ENCODE assay signal across 8 cellular contexts in the genomic region with DNA sequence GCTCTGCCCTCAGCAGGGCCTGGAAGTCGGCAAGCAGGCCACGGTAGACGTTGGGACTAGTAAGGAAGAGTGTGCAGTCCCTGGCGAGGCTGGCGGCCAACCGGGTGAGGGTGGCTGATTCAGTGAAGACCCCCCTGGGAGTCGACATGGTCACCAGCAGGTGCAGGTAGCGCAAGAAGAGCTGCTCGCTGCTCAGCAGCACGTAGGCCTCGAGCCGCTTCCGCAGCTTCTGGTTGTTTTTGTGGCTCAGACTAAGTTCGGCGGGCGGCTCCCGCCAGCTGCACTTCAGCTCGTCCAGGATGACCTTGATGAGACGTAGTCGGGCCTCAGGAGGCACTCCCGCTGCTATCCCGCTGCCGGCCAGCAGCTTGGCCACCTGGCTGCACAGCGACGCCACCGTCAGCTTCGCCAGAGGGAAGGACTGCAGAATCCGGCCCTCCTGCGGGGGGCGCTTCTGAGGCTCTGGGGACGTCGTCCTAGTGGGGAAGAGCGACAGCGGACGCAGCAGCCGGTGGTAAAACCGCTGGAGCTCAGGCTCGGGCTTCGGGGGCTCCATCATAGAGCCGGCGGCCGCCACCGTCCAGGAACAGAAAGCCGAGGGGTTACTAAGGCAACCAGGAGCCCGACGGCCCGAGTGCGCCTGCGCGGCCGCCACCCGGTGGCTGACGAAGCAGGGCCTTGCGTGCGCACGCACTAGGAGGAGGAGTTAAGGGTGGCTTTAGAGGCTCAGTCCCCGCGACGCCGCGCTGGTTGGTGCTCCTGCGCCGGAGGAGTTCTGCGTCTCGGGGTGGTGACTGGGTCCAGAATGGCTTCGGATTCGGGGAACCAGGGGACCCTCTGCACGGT. TPM values are rescaled to one million over a fixed set of nuclear protein-coding genes. Genes with fewer than 3 reads are reported as not detected.
DNase-seq lines count a peak whose midpoint lies in the region; ATAC-seq and TF ChIP-seq lines count a peak whose summit lies in the region.

A gene with protein sequence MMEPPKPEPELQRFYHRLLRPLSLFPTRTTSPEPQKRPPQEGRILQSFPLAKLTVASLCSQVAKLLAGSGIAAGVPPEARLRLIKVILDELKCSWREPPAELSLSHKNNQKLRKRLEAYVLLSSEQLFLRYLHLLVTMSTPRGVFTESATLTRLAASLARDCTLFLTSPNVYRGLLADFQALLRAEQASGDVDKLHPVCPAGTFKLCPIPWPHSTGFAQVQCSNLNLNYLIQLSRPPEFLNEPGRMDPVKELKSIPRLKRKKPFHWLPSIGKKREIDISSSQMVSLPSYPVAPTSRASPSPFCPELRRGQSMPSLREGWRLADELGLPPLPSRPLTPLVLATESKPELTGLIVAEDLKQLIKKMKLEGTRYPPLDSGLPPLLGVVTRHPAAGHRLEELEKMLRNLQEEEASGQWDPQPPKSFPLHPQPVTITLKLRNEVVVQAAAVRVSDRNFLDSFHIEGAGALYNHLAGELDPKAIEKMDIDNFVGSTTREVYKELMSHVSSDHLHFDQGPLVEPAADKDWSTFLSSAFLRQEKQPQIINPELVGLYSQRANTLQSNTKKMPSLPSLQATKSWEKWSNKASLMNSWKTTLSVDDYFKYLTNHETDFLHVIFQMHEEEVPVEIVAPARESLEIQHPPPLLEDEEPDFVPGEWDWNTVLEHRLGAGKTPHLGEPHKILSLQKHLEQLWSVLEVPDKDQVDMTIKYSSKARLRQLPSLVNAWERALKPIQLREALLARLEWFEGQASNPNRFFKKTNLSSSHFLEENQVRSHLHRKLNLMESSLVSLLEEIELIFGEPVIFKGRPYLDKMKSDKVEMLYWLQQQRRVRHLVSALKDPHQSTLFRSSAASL (minus strand): TSS at position 607 of the 846 bp plus-strand sequence. CDS start 48 bp downstream, at position 559.
A gene with protein sequence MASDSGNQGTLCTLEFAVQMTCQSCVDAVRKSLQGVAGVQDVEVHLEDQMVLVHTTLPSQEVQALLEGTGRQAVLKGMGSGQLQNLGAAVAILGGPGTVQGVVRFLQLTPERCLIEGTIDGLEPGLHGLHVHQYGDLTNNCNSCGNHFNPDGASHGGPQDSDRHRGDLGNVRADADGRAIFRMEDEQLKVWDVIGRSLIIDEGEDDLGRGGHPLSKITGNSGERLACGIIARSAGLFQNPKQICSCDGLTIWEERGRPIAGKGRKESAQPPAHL (plus strand): TSS at position 729 of the 846 bp plus-strand sequence. CDS start 77 bp downstream, at position 806.

- peak; percentile 67 for TF ChIP-seq CTCF in DND-41 (IDR thresholded peaks at IDR 0.05; ENCODE audit: borderline replicate concordance, extremely low read depth, low read length, poor library complexity, severe bottlenecking)
- TF ChIP-seq CTCF in PC-9 (conservative IDR thresholded peaks at IDR 0.05): peak; percentile 80
- TF ChIP-seq CTCF in esophagus squamous epithelium (IDR thresholded peaks at IDR 0.05): peak; percentile 56 to 83 (median 72)

- no peaks in the 10 kb centered on the region for H3K27me3 ChIP-seq in DND-41 (ENCODE audit: insufficient read depth, low read length, poor library complexity)
- H3K27me3 ChIP-seq in PC-9 (ENCODE audit: insufficient read depth, low read depth): no peaks in the 10 kb centered on the region
- no peaks in the 10 kb centered on the region for H3K27me3 ChIP-seq in esophagus squamous epithelium
- no peaks in the 10 kb centered on the region for H3K27me3 ChIP-seq in naive thymus-derived CD4-positive, alpha-beta T cell (ENCODE audit: control insufficient read depth in 2 of 2, insufficient read depth in 2 of 2, low read length in 2 of 2)

- peaks cover 26% of the 10 kb centered on the region for H3K4me1 ChIP-seq in DND-41 (ENCODE audit: insufficient read depth, low read length)
- peaks cover 16% of the 10 kb centered on the region for H3K4me1 ChIP-seq in PC-9 (replicated peaks; ENCODE audit: insufficient read depth)
- peaks cover 18 to 44% (median 28%) of the 10 kb centered on the region in 3 donors for H3K4me1 ChIP-seq in esophagus squamous epithelium
- H3K4me1 ChIP-seq in naive thymus-derived CD4-positive, alpha-beta T cell (ENCODE audit: control insufficient read depth in 2 of 2, insufficient read depth in 2 of 2, low read length in 2 of 2): peaks cover 9 to 30% of the 10 kb centered on the region in 2 donors

- POLR2A ChIA-PET in PC-9 (lab: Charles Lee; ENCODE audit: unreplicated experiment): interaction anchor here (0.7 to 0.8 kb wide), 2 partner anchors 23 to 704 kb away, joined by 4 to 9 read pairs; no protein-coding TSS in a partner anchor
- POLR2A ChIA-PET in naive thymus-derived CD4-positive, alpha-beta T cell (lab: Charles Lee): interaction anchor here (0.7 to 6.7 kb wide), 8 partner anchors 24 to 304 kb away, joined by 3 to 90 read pairs (median 4); a partner anchor contains a TSS

- H3K27ac Mint-ChIP-seq in activated T-cell treated with anti-CD3 and anti-CD28 coated beads, Interleukin-2, amount 50 U/mL, for 72 hours: peak within 1 kb of the TSS; percentile 98
- H3K27ac Mint-ChIP-seq in naive thymus-derived CD4-positive, alpha-beta T cell: peak within 1 kb of the TSS; percentile 90 to 100 (median 97)
- H3K27ac Mint-ChIP-seq in stimulated activated naive B cell treated with anti-CD40 and anti-IgM and Interleukin-4, amounts not matched to agents 10 μg/mL and 1 μg/mL and 100 μg/mL, for 72 hours: peak within 1 kb of the TSS; percentile 99

- H3K9me3 Mint-ChIP-seq in activated T-cell treated with anti-CD3 and anti-CD28 coated beads, Interleukin-2, amount 50 U/mL, for 72 hours: no peaks in the 10 kb centered on the region
- no peaks in the 10 kb centered on the region for H3K9me3 Mint-ChIP-seq in naive thymus-derived CD4-positive, alpha-beta T cell
- no peaks in the 10 kb centered on the region for H3K9me3 Mint-ChIP-seq in stimulated activated naive B cell treated with anti-CD40 and anti-IgM and Interleukin-4, amounts not matched to agents 10 μg/mL and 1 μg/mL and 100 μg/mL, for 72 hours

- H3K9me2 ChIP-seq in PC-9 (ENCODE audit: insufficient read depth): no peaks in the 10 kb centered on the region

- peaks cover 42% of the 10 kb centered on the region for H3K4me1 Mint-ChIP-seq in activated T-cell treated with anti-CD3 and anti-CD28 coated beads, Interleukin-2, amount 50 U/mL, for 72 hours (ENCODE audit: low read depth)
- peaks cover 13 to 40% (median 28%) of the 10 kb centered on the region in 7 donors for H3K4me1 Mint-ChIP-seq in naive thymus-derived CD4-positive, alpha-beta T cell
- H3K4me1 Mint-ChIP-seq in stimulated activated naive B cell treated with anti-CD40 and anti-IgM and Interleukin-4, amounts not matched to agents 10 μg/mL and 1 μg/mL and 100 μg/mL, for 72 hours: peaks cover 28 to 44% of the 10 kb centered on the region in 2 donors

- H3K36me3 ChIP-seq in DND-41 (ENCODE audit: insufficient read depth, low read length) (no peaks in the 10 kb centered on the region; the same call in 1 of the 2 replicates), PC-9 (ENCODE audit: low read depth) (no peaks in the 10 kb centered on the region), esophagus squamous epithelium (no peaks in the 10 kb centered on the region)
- peaks cover 0 to 3% (median 0%) of the 10 kb centered on the region in 3 experiments for H3K36me3 ChIP-seq in naive thymus-derived CD4-positive, alpha-beta T cell (ENCODE audit: control insufficient read depth in 2 of 3, insufficient read depth in 3 of 3, low read length in 3 of 3)

- H3K9me3 ChIP-seq in DND-41 (ENCODE audit: insufficient read depth, low read length, severe bottlenecking) (no peaks in the 10 kb centered on the region), PC-9 (ENCODE audit: insufficient read depth, low read depth) (no peaks in the 10 kb centered on the region), esophagus squamous epithelium (no peaks in the 10 kb centered on the region)
- H3K9me3 ChIP-seq in naive thymus-derived CD4-positive, alpha-beta T cell (ENCODE audit: control insufficient read depth in 2 of 3, low read length in 3 of 3): no peaks in the 10 kb centered on the region

- CTCF ChIA-PET in PC-9 (lab: Charles Lee): interaction anchor here (0.6 to 1.0 kb wide), 2 partner anchors 86 to 175 kb away, joined by 4 to 5 read pairs; no protein-coding TSS in a partner anchor
- CTCF ChIA-PET in naive thymus-derived CD4-positive, alpha-beta T cell (lab: Charles Lee): interaction anchor here (1.0 to 2.5 kb wide), 3 partner anchors 13 to 86 kb away, joined by 3 to 11 read pairs (median 5); no protein-coding TSS in a partner anchor

- peak within 1 kb of the TSS; percentile 82 for H3K9ac ChIP-seq in DND-41 (ENCODE audit: low read depth, low read length)

- H3K36me3 Mint-ChIP-seq in activated T-cell treated with anti-CD3 and anti-CD28 coated beads, Interleukin-2, amount 50 U/mL, for 72 hours (ENCODE audit: insufficient read depth in 2 of 2): peaks cover 0 to 3% of the 10 kb centered on the region in 2 donors
- peaks cover 0 to 2% (median 0%) of the 10 kb centered on the region in 5 donors for H3K36me3 Mint-ChIP-seq in naive thymus-derived CD4-positive, alpha-beta T cell
- H3K36me3 Mint-ChIP-seq in stimulated activated naive B cell treated with anti-CD40 and anti-IgM and Interleukin-4, amounts not matched to agents 10 μg/mL and 1 μg/mL and 100 μg/mL, for 72 hours: peaks cover 3% of the 10 kb centered on the region in 2 donors

- 27% methylated on average over 35 of the region's 68 CpGs; no CpG with 5 or more reads in 1 of the 2 donors for whole genome bisulfite sequencing in esophagus squamous epithelium, 2 donors

- peak in 3 of 4 donors; percentile 67 to 92 (median 74) for TF ChIP-seq POLR2A in esophagus squamous epithelium (IDR thresholded peaks at IDR 0.05)

- peak; percentile 98 for ATAC-seq in DND-41 (ENCODE audit: insufficient read depth, low read depth)
- peak; percentile 81 for ATAC-seq in GM21723 (IDR thresholded peaks at IDR 0.05; ENCODE audit: unreplicated experiment)
- peak; percentile 98 to 99 for ATAC-seq in activated T-cell treated with anti-CD3 and anti-CD28 coated beads, Interleukin-2, amount 50 U/mL, for 72 hours (replicated peaks in 1 of 2)
- peak; percentile 98 for ATAC-seq in naive thymus-derived CD4-positive, alpha-beta T cell
- ATAC-seq in stimulated activated naive B cell treated with anti-CD40 and anti-IgM and Interleukin-4, amounts not matched to agents 10 μg/mL and 1 μg/mL and 100 μg/mL, for 72 hours (replicated peaks): peak; percentile 96 to 97

- BruUV-seq in PC-9 (replicated peaks; lab: Mats Ljungman, UMichigan): no TSS peak

- H3K27ac ChIP-seq in DND-41 (ENCODE audit: low read length) (peak within 1 kb of the TSS; percentile 81), PC-9 (no peak within 1 kb of the TSS), esophagus squamous epithelium (peak within 1 kb of the TSS; percentile 75 to 94 (median 90))
- H3K27ac ChIP-seq in naive thymus-derived CD4-positive, alpha-beta T cell (ENCODE audit: low read depth, low read length): peak within 1 kb of the TSS; percentile 94

- H4K20me1 ChIP-seq in DND-41 (ENCODE audit: insufficient read depth, low read length) (no peaks in the 10 kb centered on the region), PC-9 (ENCODE audit: insufficient read depth) (no peaks in the 10 kb centered on the region)

- peak within 1 kb of the TSS; percentile 100 for H3K4me3 Mint-ChIP-seq in activated T-cell treated with anti-CD3 and anti-CD28 coated beads, Interleukin-2, amount 50 U/mL, for 72 hours
- H3K4me3 Mint-ChIP-seq in naive thymus-derived CD4-positive, alpha-beta T cell: peak within 1 kb of the TSS; percentile 89 to 100 (median 98)
- peak within 1 kb of the TSS; percentile 98 to 100 for H3K4me3 Mint-ChIP-seq in stimulated activated naive B cell treated with anti-CD40 and anti-IgM and Interleukin-4, amounts not matched to agents 10 μg/mL and 1 μg/mL and 100 μg/mL, for 72 hours

- H3K79me2 ChIP-seq in DND-41 (ENCODE audit: insufficient read depth, low read length) (peaks cover 12% of the 10 kb centered on the region), PC-9 (ENCODE audit: low read depth) (peaks cover 18% of the 10 kb centered on the region)

- peak; percentile 98 for DNase-seq in DND-41
- peak; percentile 97 for DNase-seq in KG1 (lab: John Stamatoyannopoulos, UW)
- DNase-seq in PC-9: peak; percentile 90 to 97
- peak; percentile 98 for DNase-seq in activated T-cell treated with anti-CD3 and anti-CD28 coated beads, Interleukin-2, amount 50 U/mL, for 72 hours
- peak; percentile 76 for DNase-seq in esophagus squamous epithelium (lab: John Stamatoyannopoulos, UW)
- DNase-seq in naive thymus-derived CD4-positive, alpha-beta T cell: peak; percentile 94 to 98 (median 96)
- peak; percentile 93 for DNase-seq in stimulated activated naive B cell treated with anti-CD40 and anti-IgM and Interleukin-4, amounts not matched to agents 10 μg/mL and 1 μg/mL and 100 μg/mL, for 72 hours

- H3F3A ChIP-seq in PC-9 (ENCODE audit: insufficient read depth, low read depth): peaks cover 6% of the 10 kb centered on the region; the same call in 1 of the 2 replicates

- intact Hi-C loops in PC-9 (cut with micrococcal nuclease; ENCODE audit: unreplicated experiment) (loop anchor here (2.0 kb wide), 1 partner anchor 24 kb away; a partner anchor contains a TSS), esophagus squamous epithelium (cut with DNase I) (no loop called here)
- intact Hi-C loops in naive thymus-derived CD4-positive, alpha-beta T cell (cut with micrococcal nuclease): loop anchor here (1.0 to 2.0 kb wide), 7 partner anchors 24 to 280 kb away; a partner anchor contains a TSS

- H3K27me3 Mint-ChIP-seq in activated T-cell treated with anti-CD3 and anti-CD28 coated beads, Interleukin-2, amount 50 U/mL, for 72 hours (ENCODE audit: low read depth): no peaks in the 10 kb centered on the region
- no peaks in the 10 kb centered on the region for H3K27me3 Mint-ChIP-seq in naive thymus-derived CD4-positive, alpha-beta T cell
- H3K27me3 Mint-ChIP-seq in stimulated activated naive B cell treated with anti-CD40 and anti-IgM and Interleukin-4, amounts not matched to agents 10 μg/mL and 1 μg/mL and 100 μg/mL, for 72 hours: no peaks in the 10 kb centered on the region

- H3K4me3 ChIP-seq in DND-41 (ENCODE audit: low read depth in 1 of 2, low read length in 2 of 2) (peak within 1 kb of the TSS; percentile 80 to 96), PC-9 (peak within 1 kb of the TSS; percentile 90), esophagus squamous epithelium (peak within 1 kb of the TSS; percentile 44 to 81 (median 74))
- H3K4me3 ChIP-seq in naive thymus-derived CD4-positive, alpha-beta T cell (ENCODE audit: low read length): peak within 1 kb of the TSS; percentile 98

- H3K4me2 ChIP-seq in DND-41 (ENCODE audit: insufficient read depth, low read length) (peak within 1 kb of the TSS; percentile 98), PC-9 (peak within 1 kb of the TSS; percentile 94)

- H2AFZ ChIP-seq in DND-41 (ENCODE audit: low read depth, low read length) (peak within 1 kb of the TSS; percentile 93), PC-9 (peak within 1 kb of the TSS; percentile 97)

RNA-seq across cellular contexts. Expression of the first gene that starts in this region (rescaled TPM):
- total RNA-seq in PC-9 (2021): 0.83 and 1.0 TPM in 2 replicates
- total RNA-seq in activated T-cell treated with anti-CD3 and anti-CD28 coated beads, Interleukin-2, amount 50 U/mL, for 72 hours: under 1 TPM; 0.10 to 0.21 TPM
- total RNA-seq in esophagus squamous epithelium: under 1 TPM; 0.09 to 0.40 (median 0.21) TPM
- 1 to 10 TPM in 2 of 5 experiments, under 1 TPM in 2, not detected in 1; 0.11 to 1.2 (median 0.60) TPM for total RNA-seq in naive thymus-derived CD4-positive, alpha-beta T cell
- polyA plus RNA-seq in naive thymus-derived CD4-positive, alpha-beta T cell: not detected

RNA-seq across cellular contexts. Expression of the second gene that starts in this region (rescaled TPM):
- total RNA-seq in PC-9 (2021) (47.2 and 61.0 TPM in 2 replicates), esophagus squamous epithelium (10 to 100 TPM; 12.7 to 27.5 (median 21.2) TPM)
- 10 to 100 TPM; 35.1 to 38.5 TPM for total RNA-seq in activated T-cell treated with anti-CD3 and anti-CD28 coated beads, Interleukin-2, amount 50 U/mL, for 72 hours
- 10 to 100 TPM; 32.8 to 63.5 (median 42.5) TPM for total RNA-seq in naive thymus-derived CD4-positive, alpha-beta T cell
- polyA plus RNA-seq in naive thymus-derived CD4-positive, alpha-beta T cell: 10 to 100 TPM; 42.4 to 52.3 TPM
